Comparison of ENCODE assay signal across 2 cellular contexts in the genomic region with DNA sequence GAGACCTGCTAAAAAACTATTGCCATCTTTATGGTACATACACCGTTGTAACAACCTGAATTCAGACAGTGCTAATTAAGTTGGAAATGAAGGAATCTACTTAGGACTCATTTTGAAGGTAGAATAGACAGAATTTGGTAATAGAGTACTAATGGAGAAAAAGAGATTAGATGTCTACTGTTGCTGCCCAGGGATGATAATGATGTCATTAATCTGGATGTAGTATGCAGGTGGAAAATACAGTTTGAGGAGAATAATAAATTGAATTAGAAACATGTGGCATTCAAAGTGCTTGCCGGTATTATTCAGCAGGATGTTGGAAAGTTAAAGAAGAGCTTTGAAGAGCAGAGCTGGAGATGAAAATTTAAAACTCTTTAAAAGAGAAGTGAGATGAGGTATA.
TF ChIP-seq lines count a peak whose summit lies in the region.

No MANE protein-coding gene starts in this region.

TF ChIP-seq in HepG2, 621 proteins besides CTCF, POLR2A, EP300 and RAD21:
- TF ChIP-seq, protein P1, sequence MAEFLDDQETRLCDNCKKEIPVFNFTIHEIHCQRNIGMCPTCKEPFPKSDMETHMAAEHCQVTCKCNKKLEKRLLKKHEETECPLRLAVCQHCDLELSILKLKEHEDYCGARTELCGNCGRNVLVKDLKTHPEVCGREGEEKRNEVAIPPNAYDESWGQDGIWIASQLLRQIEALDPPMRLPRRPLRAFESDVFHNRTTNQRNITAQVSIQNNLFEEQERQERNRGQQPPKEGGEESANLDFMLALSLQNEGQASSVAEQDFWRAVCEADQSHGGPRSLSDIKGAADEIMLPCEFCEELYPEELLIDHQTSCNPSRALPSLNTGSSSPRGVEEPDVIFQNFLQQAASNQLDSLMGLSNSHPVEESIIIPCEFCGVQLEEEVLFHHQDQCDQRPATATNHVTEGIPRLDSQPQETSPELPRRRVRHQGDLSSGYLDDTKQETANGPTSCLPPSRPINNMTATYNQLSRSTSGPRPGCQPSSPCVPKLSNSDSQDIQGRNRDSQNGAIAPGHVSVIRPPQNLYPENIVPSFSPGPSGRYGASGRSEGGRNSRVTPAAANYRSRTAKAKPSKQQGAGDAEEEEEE (CRISPR knock-in tag; IDR thresholded peaks at IDR 0.05; ENCODE audit: borderline replicate concordance) = no peak
- TF ChIP-seq ATF7 (IDR thresholded peaks at IDR 0.05) (peak; percentile 87), ATF7 (CRISPR knock-in tag; IDR thresholded peaks at IDR 0.05) (no peak)

TF ChIP-seq in HEK293, 187 proteins besides CTCF, POLR2A, EP300 and RAD21:
- TF ChIP-seq ZNF175 (tag by site-specific recombination; IDR thresholded peaks at IDR 0.05) (no peak), ZNF416 (tag by site-specific recombination; IDR thresholded peaks at IDR 0.05) (no peak), ZNF768 (tag by site-specific recombination; IDR thresholded peaks at IDR 0.05) (no peak), ZNF121 (tag by site-specific recombination; IDR thresholded peaks at IDR 0.05) (no peak)
- TF ChIP-seq, protein P2, sequence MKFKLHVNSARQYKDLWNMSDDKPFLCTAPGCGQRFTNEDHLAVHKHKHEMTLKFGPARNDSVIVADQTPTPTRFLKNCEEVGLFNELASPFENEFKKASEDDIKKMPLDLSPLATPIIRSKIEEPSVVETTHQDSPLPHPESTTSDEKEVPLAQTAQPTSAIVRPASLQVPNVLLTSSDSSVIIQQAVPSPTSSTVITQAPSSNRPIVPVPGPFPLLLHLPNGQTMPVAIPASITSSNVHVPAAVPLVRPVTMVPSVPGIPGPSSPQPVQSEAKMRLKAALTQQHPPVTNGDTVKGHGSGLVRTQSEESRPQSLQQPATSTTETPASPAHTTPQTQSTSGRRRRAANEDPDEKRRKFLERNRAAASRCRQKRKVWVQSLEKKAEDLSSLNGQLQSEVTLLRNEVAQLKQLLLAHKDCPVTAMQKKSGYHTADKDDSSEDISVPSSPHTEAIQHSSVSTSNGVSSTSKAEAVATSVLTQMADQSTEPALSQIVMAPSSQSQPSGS (tag by site-specific recombination; IDR thresholded peaks at IDR 0.05; ENCODE audit: low read depth) = peak; percentile 66
